In the genomic region with DNA sequence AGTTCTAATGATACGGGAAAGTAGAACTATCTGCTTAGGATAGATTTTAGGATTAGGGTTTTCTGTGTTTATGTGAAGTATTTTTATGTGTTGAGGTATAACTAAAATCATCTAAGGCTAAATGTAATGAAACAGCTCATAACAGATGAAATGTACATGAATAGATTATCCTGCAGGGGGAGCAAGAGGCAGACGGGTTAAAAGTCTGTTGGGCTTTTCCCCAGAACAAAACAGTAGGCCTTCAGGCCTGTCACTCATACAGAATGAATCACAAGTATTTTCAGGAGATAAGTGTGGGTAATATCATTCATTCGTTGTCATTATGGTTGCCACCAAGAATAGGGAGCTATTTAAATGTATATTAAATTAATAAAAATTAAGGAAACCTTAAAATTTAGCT, we compare ENCODE assay signal across 9 cellular contexts.
DNase-seq lines count a peak whose midpoint lies in the region; FAIRE-seq and TF ChIP-seq lines count a peak whose summit lies in the region.
"Had no signal": no experiment of that assay in that cellular context is flagged by ENCODE, and none has a peak within 500 bp of the region (broad histone marks: within the 10 kb centered on the region; RNA-seq: fewer than 3 reads in every experiment).

No MANE protein-coding gene starts in this region.

- H2AFZ ChIP-seq in GM23248, result no peak overlapping the region

- no peak for TF ChIP-seq POLR2A in spleen (IDR thresholded peaks at IDR 0.05)

- intact Hi-C loops in spleen (cut with DNase I; ENCODE audit: low total_unique reads), result no loop called here

- H3K79me2 ChIP-seq in GM23248 (ENCODE audit: insufficient read depth), result peaks cover 81% of the 10 kb centered on the region

- no peaks in the 10 kb centered on the region for H3K9me3 ChIP-seq in GM23248 (ENCODE audit: low read depth)
- no peaks in the 10 kb centered on the region for H3K9me3 ChIP-seq in right atrium auricular region
- H3K9me3 ChIP-seq in spleen, result no peaks in the 10 kb centered on the region

- peak; percentile 69 for FAIRE-seq in D721Med (lab: Jason Lieb, UNC)

- in situ Hi-C loops in GM23248 (cut with MboI), result loop anchor here (10.0 kb wide), 1 partner anchor 361 kb away; no protein-coding TSS in a partner anchor

- no peaks in the 10 kb centered on the region for H3K27me3 Mint-ChIP-seq in activated naive CD4-positive, alpha-beta T cell treated with anti-CD3 and anti-CD28 coated beads, Interleukin-2, amount 50 U/mL, for 24 hours
- H3K27me3 Mint-ChIP-seq: T-cell had no signal

- H3K27ac ChIP-seq in GM23248 (peak overlapping the region; percentile 0), right atrium auricular region (no peak overlapping the region), spleen (peak overlapping the region in 2 of 8 donors; percentile 38 to 72)

- DNase-seq in D721Med (ENCODE audit: insufficient read length, low spot score), result no peak
- peak; percentile 78 for DNase-seq in GM23248
- DNase-seq in NCI-H2227 treated with DMSO at 0.1 percent for 48 hours (lab: John Stamatoyannopoulos, UW), result peak; percentile 12
- DNase-seq in right atrium auricular region (ENCODE audit: low spot score), result no peak
- DNase-seq in spleen, result no peak
- no peak for DNase-seq in islet precursor cell
- DNase-seq in GOT3 (lab: John Stamatoyannopoulos, UW), result no peak

- H3F3A ChIP-seq in GM23248 (ENCODE audit: insufficient read depth), result peaks cover 72% of the 10 kb centered on the region

- H3K9me2 ChIP-seq in GM23248 (ENCODE audit: insufficient read depth), result no peaks in the 10 kb centered on the region

- H3K4me3 ChIP-seq in GM23248, result no peak overlapping the region
- H3K4me3 ChIP-seq in right atrium auricular region, result no peak overlapping the region
- no peak overlapping the region for H3K4me3 ChIP-seq in spleen

- H3K36me3 Mint-ChIP-seq in activated naive CD4-positive, alpha-beta T cell treated with anti-CD3 and anti-CD28 coated beads, Interleukin-2, amount 50 U/mL, for 24 hours, result peaks cover 33% of the 10 kb centered on the region

- TF ChIP-seq CTCF in D721Med (IDR thresholded peaks at IDR 0.05; ENCODE audit: insufficient read depth, missing control alignments) (peak; percentile 51), right atrium auricular region (IDR thresholded peaks at IDR 0.05) (peak; percentile 49 to 67), spleen (IDR thresholded peaks at IDR 0.05 in 8 of 11, conservative IDR thresholded peaks at IDR 0.05 in 3 of 11) (peak in 9 of 11 experiments; percentile 39 to 75 (median 58))

- 22 to 36% methylated on average over 3 of the region's 3 CpGs for WGBS in GM23248 (ENCODE audit: low coverage in 1 of 2, low lambda C conversion rate in 2 of 2, missing lambda C conversion rate in 2 of 2), 2 experiments
- WGBS in spleen, 5 donors, result 36 to 52% (median 39%) methylated on average over 3 of the region's 3 CpGs

- no peaks in the 10 kb centered on the region for H3K27me3 ChIP-seq in GM23248 (replicated peaks; ENCODE audit: insufficient read depth)
- no peaks in the 10 kb centered on the region for H3K27me3 ChIP-seq in right atrium auricular region
- no peaks in the 10 kb centered on the region for H3K27me3 ChIP-seq in spleen (replicated peaks in 1 of 7)

- H3K4me1 Mint-ChIP-seq in activated naive CD4-positive, alpha-beta T cell treated with anti-CD3 and anti-CD28 coated beads, Interleukin-2, amount 50 U/mL, for 24 hours, result peaks cover 20% of the 10 kb centered on the region

- H3K4me2 ChIP-seq in GM23248 (ENCODE audit: unreplicated experiment), result no peak overlapping the region

- H3K9ac ChIP-seq in GM23248, result no peak overlapping the region

- no peaks in the 10 kb centered on the region for H3K9me3 Mint-ChIP-seq in activated naive CD4-positive, alpha-beta T cell treated with anti-CD3 and anti-CD28 coated beads, Interleukin-2, amount 50 U/mL, for 24 hours
- H3K9me3 Mint-ChIP-seq: T-cell had no signal

- H3K27ac Mint-ChIP-seq in activated naive CD4-positive, alpha-beta T cell treated with anti-CD3 and anti-CD28 coated beads, Interleukin-2, amount 50 U/mL, for 24 hours, result peak overlapping the region; percentile 86

- H4K20me1 ChIP-seq in GM23248 (ENCODE audit: insufficient read depth), result peaks cover 8% of the 10 kb centered on the region; the same call in 1 of the 2 replicates

- peaks cover 40% of the 10 kb centered on the region for H3K4me1 ChIP-seq in GM23248 (ENCODE audit: insufficient read depth)
- peaks cover 0 to 22% of the 10 kb centered on the region in 2 donors for H3K4me1 ChIP-seq in right atrium auricular region
- H3K4me1 ChIP-seq in spleen, result peaks cover 0 to 29% (median 9%) of the 10 kb centered on the region in 6 donors

- H3K4me3 Mint-ChIP-seq in activated naive CD4-positive, alpha-beta T cell treated with anti-CD3 and anti-CD28 coated beads, Interleukin-2, amount 50 U/mL, for 24 hours, result no peak overlapping the region
- H3K4me3 Mint-ChIP-seq: T-cell had no signal

- peaks cover 62% of the 10 kb centered on the region for H3K36me3 ChIP-seq in GM23248 (ENCODE audit: low read depth)
- H3K36me3 ChIP-seq in right atrium auricular region, result peaks cover 22% of the 10 kb centered on the region
- H3K36me3 ChIP-seq in spleen, result peaks cover 0 to 98% (median 47%) of the 10 kb centered on the region in 6 donors

Comparison
In these comparisons a context has a peak if more than half of its experiments do, and no peak if none do; other contexts are left out.
1. DNase-seq: peak in GM23248 (single experiment) and NCI-H2227 treated with DMSO at 0.1 percent for 48 hours (single experiment); none in D721Med (single experiment), right atrium auricular region (single experiment), spleen (single experiment), islet precursor cell (single experiment) and GOT3 (single experiment).
2. Peak in every context shown above with its lines, with median percentiles within 50 percentile points of each other: CTCF ChIP-seq.